8 cellular contexts compared by ENCODE assay signal in genomic region chr13:41222259-41222852, GRCh38. TPM values are rescaled to one million over a fixed set of nuclear protein-coding genes. Genes with fewer than 3 reads are reported as not detected.
DNase-seq lines count a peak whose midpoint lies in the region; ATAC-seq and TF ChIP-seq lines count a peak whose summit lies in the region.

No MANE protein-coding gene starts in this region.

- no peak overlapping the region for H3K4me3 ChIP-seq in sigmoid colon

- H3K36me3 Mint-ChIP-seq in activated naive CD8-positive, alpha-beta T cell treated with anti-CD3 and anti-CD28 coated beads for 36 hours = peaks cover 9% of the 10 kb centered on the region

- no peak for TF ChIP-seq EP300 in sigmoid colon (IDR thresholded peaks at IDR 0.05)

- H3K36me3 ChIP-seq in sigmoid colon = peaks cover 0 to 17% (median 0%) of the 10 kb centered on the region in 4 donors

- H3K27me3 ChIP-seq in sigmoid colon = no peaks in the 10 kb centered on the region

- 44 to 62% methylated on average over 6 of the region's 6 CpGs for WGBS in sigmoid colon, 2 donors

- no peaks in the 10 kb centered on the region for H3K9me3 Mint-ChIP-seq in activated naive CD8-positive, alpha-beta T cell treated with anti-CD3 and anti-CD28 coated beads for 36 hours

- H3K9me3 ChIP-seq in sigmoid colon = no peaks in the 10 kb centered on the region

- no peak for TF ChIP-seq POLR2A in sigmoid colon (IDR thresholded peaks at IDR 0.05)

- no peaks in the 10 kb centered on the region for H3K4me1 ChIP-seq in sigmoid colon

- no peaks in the 10 kb centered on the region for H3K27me3 Mint-ChIP-seq in activated naive CD8-positive, alpha-beta T cell treated with anti-CD3 and anti-CD28 coated beads for 36 hours

- ATAC-seq in GM19043 (IDR thresholded peaks at IDR 0.05; ENCODE audit: low read depth, unreplicated experiment) (peak; percentile 78), left cardiac atrium (peak; percentile 73 to 85)

- peak; percentile 46 to 84 (median 72) for TF ChIP-seq CTCF in sigmoid colon (IDR thresholded peaks at IDR 0.05)

- no peak overlapping the region for H3K4me3 Mint-ChIP-seq in activated naive CD8-positive, alpha-beta T cell treated with anti-CD3 and anti-CD28 coated beads for 36 hours

- intact Hi-C loops in left cardiac atrium (cut with DNase I) = loop anchor here in 1 of 2 donors (5.0 kb wide), 1 partner anchor 145 kb away; no protein-coding TSS in a partner anchor
- intact Hi-C loops in sigmoid colon (cut with DNase I) = loop anchor here (5.0 kb wide), 1 partner anchor 170 kb away; no protein-coding TSS in a partner anchor

- H3K4me1 Mint-ChIP-seq in activated naive CD8-positive, alpha-beta T cell treated with anti-CD3 and anti-CD28 coated beads for 36 hours = peaks cover 4% of the 10 kb centered on the region

- H3K27ac Mint-ChIP-seq in activated naive CD8-positive, alpha-beta T cell treated with anti-CD3 and anti-CD28 coated beads for 36 hours = no peak overlapping the region

- DNase-seq in CMK (ENCODE audit: low read depth) (peak; percentile 9), HuH-7 (ENCODE audit: low spot score) (peak; percentile 32), SK-N-DZ (ENCODE audit: low spot score) (peak; percentile 44), left cardiac atrium (no peak), sigmoid colon (no peak), UCSD-AML1 (lab: John Stamatoyannopoulos, UW; ENCODE audit: unreplicated experiment) (no peak)
- peak; percentile 30 for DNase-seq in activated naive CD8-positive, alpha-beta T cell treated with anti-CD3 and anti-CD28 coated beads for 36 hours

- no peak overlapping the region for H3K27ac ChIP-seq in sigmoid colon

RNA-seq across cellular contexts. Expression of gene KBTBD7, which starts 28.0 kb away (rescaled TPM):
- 7.7 and 8.6 TPM in 2 replicates for polyA plus RNA-seq in SK-N-DZ (2014; cell fraction: cytosol; rRNA removed)
- 3.5 and 4.9 TPM in 2 replicates for polyA plus RNA-seq in SK-N-DZ (2014; cell fraction: nucleus; rRNA removed)
- total RNA-seq in activated naive CD8-positive, alpha-beta T cell treated with anti-CD3 and anti-CD28 coated beads for 36 hours = 1 to 10 TPM; 2.8 to 3.0 TPM
- total RNA-seq in left cardiac atrium (1 to 10 TPM; 4.8 to 6.7 TPM), sigmoid colon (10 to 100 TPM in 1 of 4 donors, 1 to 10 TPM in 3; 5.6 to 10.2 (median 8.0) TPM)
- polyA plus RNA-seq in sigmoid colon = 1 to 10 TPM; 1.2 to 2.8 (median 1.8) TPM

RNA-seq across cellular contexts. Expression of gene MTRF1, which starts 41.0 kb away (rescaled TPM):
- 25.5 and 47.6 TPM in 2 replicates for polyA plus RNA-seq in SK-N-DZ (2014; cell fraction: cytosol; rRNA removed)
- polyA plus RNA-seq in SK-N-DZ (2014; cell fraction: nucleus; rRNA removed) = 43.0 and 61.8 TPM in 2 replicates
- total RNA-seq in activated naive CD8-positive, alpha-beta T cell treated with anti-CD3 and anti-CD28 coated beads for 36 hours = 10 to 100 TPM; 18.8 to 19.7 TPM
- total RNA-seq in left cardiac atrium (10 to 100 TPM; 11.1 to 12.4 TPM), sigmoid colon (10 to 100 TPM; 12.5 to 19.9 (median 15.0) TPM)
- polyA plus RNA-seq in sigmoid colon = 10 to 100 TPM in 1 of 3 donors, 1 to 10 TPM in 2; 9.0 to 12.3 (median 9.7) TPM

Comparison
In these comparisons a context has a peak if more than half of its experiments do, and no peak if none do; other contexts are left out.
1. DNase-seq: peak in CMK (single experiment), HuH-7 (single experiment), SK-N-DZ (single experiment) and activated naive CD8-positive, alpha-beta T cell treated with anti-CD3 and anti-CD28 coated beads for 36 hours (single experiment); none in left cardiac atrium (single experiment), sigmoid colon (single experiment) and UCSD-AML1 (single experiment).